ENCODE assay signal across 7 cellular contexts in the genomic region with DNA sequence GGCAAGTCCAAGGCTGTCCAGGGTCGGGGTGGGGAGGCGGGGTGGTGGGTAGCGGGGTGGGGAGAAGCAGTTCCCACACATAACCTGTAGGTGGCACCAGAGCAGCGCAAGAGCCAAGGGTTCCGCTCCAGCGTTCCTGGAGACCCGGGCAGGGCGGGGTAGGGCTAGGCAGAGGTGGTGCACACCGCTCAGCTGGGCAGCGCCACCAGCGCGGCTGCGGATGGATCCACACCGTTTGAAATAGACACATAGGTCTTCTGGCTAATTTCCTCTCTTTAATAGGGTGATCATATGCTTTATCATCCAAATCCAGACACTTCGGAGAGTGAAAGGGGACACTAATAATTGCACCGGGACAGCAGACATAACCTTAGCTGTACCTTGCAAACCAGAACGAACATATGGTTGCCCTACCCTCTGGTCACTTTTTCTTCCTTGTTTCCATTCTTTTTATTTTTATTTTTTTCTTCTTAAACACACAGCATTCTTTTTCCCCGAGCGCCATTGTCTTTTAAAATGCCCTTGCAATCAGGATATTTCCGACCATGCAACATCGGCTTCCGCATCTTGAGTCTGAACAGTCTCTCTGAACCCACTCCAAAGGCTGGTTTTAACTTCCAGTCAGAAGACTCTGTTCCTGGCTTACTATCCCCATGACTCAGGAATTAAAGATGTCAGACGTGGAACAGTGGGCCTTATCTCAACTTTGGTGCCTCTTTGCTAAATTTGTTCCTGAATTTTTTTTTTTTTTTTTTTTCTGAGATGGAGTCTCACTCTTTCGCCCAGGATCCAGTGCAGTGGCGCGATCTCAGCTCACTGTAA. TPM values are rescaled to one million over a fixed set of nuclear protein-coding genes. Genes with fewer than 3 reads are reported as not detected.
DNase-seq lines count a peak whose midpoint lies in the region; ATAC-seq and TF ChIP-seq lines count a peak whose summit lies in the region.

No MANE protein-coding gene starts in this region.

- ATAC-seq in GM18498 (IDR thresholded peaks at IDR 0.05; ENCODE audit: unreplicated experiment) (peak; percentile 98), HG02943 (IDR thresholded peaks at IDR 0.05; ENCODE audit: low read depth, unreplicated experiment) (peak; percentile 95), T-helper 17 cell (peak; percentile 100)

- peak; percentile 66 for DNase-seq in NCI-H1694 (lab: John Stamatoyannopoulos, UW)
- peak; percentile 72 to 73 (median 72) for DNase-seq in T-helper 17 cell
- DNase-seq in amniotic stem cell (lab: John Stamatoyannopoulos, UW): peak; percentile 73
- peak; percentile 95 for DNase-seq in hepatocyte (ENCODE audit: low spot score)
- DNase-seq in sigmoid colon: peak; percentile 91

- H3K4me1 Mint-ChIP-seq in T-helper 17 cell: peaks cover 5% of the 10 kb centered on the region

- no peak overlapping the region for H3K4me3 ChIP-seq in hepatocyte
- H3K4me3 ChIP-seq in sigmoid colon: peak overlapping the region in 3 of 4 donors; percentile 29 to 38 (median 34)

- H3K36me3 Mint-ChIP-seq in T-helper 17 cell (ENCODE audit: low read depth): peaks cover 3% of the 10 kb centered on the region

- no peaks in the 10 kb centered on the region for H3K4me1 ChIP-seq in hepatocyte (ENCODE audit: insufficient read depth)
- peaks cover 0 to 9% (median 6%) of the 10 kb centered on the region in 4 donors for H3K4me1 ChIP-seq in sigmoid colon

- no peak for TF ChIP-seq POLR2A in sigmoid colon (IDR thresholded peaks at IDR 0.05)

- peaks cover 23% of the 10 kb centered on the region for H3K27me3 Mint-ChIP-seq in T-helper 17 cell

- TF ChIP-seq CTCF in hepatocyte (IDR thresholded peaks at IDR 0.05; ENCODE audit: poor library complexity) (peak; percentile 92), sigmoid colon (IDR thresholded peaks at IDR 0.05) (peak; percentile 47 to 99 (median 50))

- H3K79me2 ChIP-seq in hepatocyte: no peaks in the 10 kb centered on the region

- TF ChIP-seq EP300 in sigmoid colon (IDR thresholded peaks at IDR 0.05): no peak

- H3K27ac Mint-ChIP-seq in T-helper 17 cell: peak overlapping the region; percentile 41

- H3K27ac ChIP-seq in hepatocyte (no peak overlapping the region), sigmoid colon (peak overlapping the region in 1 of 4 donors; percentile 3)

- no peaks in the 10 kb centered on the region for H3K9me3 ChIP-seq in T-helper 17 cell (ENCODE audit: control insufficient read depth, low read length, poor library complexity, severe bottlenecking)
- H3K9me3 ChIP-seq in hepatocyte (ENCODE audit: low read depth): no peaks in the 10 kb centered on the region
- H3K9me3 ChIP-seq in sigmoid colon: no peaks in the 10 kb centered on the region

- H3K4me2 ChIP-seq in hepatocyte: peak overlapping the region; percentile 75

- H3K4me3 Mint-ChIP-seq in T-helper 17 cell: peak overlapping the region; percentile 25

- no peaks in the 10 kb centered on the region for H3K27me3 ChIP-seq in hepatocyte
- H3K27me3 ChIP-seq in sigmoid colon: no peaks in the 10 kb centered on the region

- H4K20me1 ChIP-seq in hepatocyte (ENCODE audit: insufficient read depth, poor library complexity, severe bottlenecking): no peaks in the 10 kb centered on the region

- H3K36me3 ChIP-seq in hepatocyte (replicated peaks; ENCODE audit: insufficient read depth, low read depth): no peaks in the 10 kb centered on the region
- no peaks in the 10 kb centered on the region for H3K36me3 ChIP-seq in sigmoid colon

- no peaks in the 10 kb centered on the region for H3K9me2 ChIP-seq in hepatocyte (replicated peaks; ENCODE audit: insufficient read depth)

- H2AFZ ChIP-seq in hepatocyte: peak overlapping the region; percentile 58

- intact Hi-C loops in sigmoid colon (cut with DNase I): loop anchor here (1.0 to 2.0 kb wide), 2 partner anchors 69 to 340 kb away; no protein-coding TSS in a partner anchor

- WGBS in hepatocyte (ENCODE audit: low lambda C conversion rate, missing lambda C conversion rate): 32% methylated on average over 24 of the region's 26 CpGs
- WGBS in sigmoid colon, 2 donors: 25 to 31% methylated on average over 26 of the region's 26 CpGs

RNA-seq across cellular contexts. Expression of gene ZSCAN2, which starts 12.5 kb away (rescaled TPM):
- 1 to 10 TPM; 3.6 to 4.1 TPM for total RNA-seq in T-helper 17 cell
- 14.9 and 21.8 TPM in 2 replicates for total RNA-seq in hepatocyte
- 11.2 and 13.4 TPM in 2 replicates for polyA plus RNA-seq in hepatocyte
- total RNA-seq in sigmoid colon: 10 to 100 TPM in 1 of 4 donors, 1 to 10 TPM in 3; 4.2 to 17.0 (median 6.8) TPM
- 1 to 10 TPM; 2.4 to 6.9 (median 4.2) TPM for polyA plus RNA-seq in sigmoid colon
